In genomic region chr22:21054046-21054713, GRCh38 we compare ENCODE assay signal across 27 cellular contexts. TPM values are rescaled to one million over a fixed set of nuclear protein-coding genes. Genes with fewer than 3 reads are reported as not detected.
DNase-seq lines count a peak whose midpoint lies in the region; ATAC-seq, FAIRE-seq and TF ChIP-seq lines count a peak whose summit lies in the region.
"Had no signal": no experiment of that assay in that cellular context is flagged by ENCODE, and none has a peak within 500 bp of the region (broad histone marks: within the 10 kb centered on the region; RNA-seq: fewer than 3 reads in every experiment).

No MANE protein-coding gene starts in this region.

- peaks cover 23 to 72% of the 10 kb centered on the region in 2 experiments; a peak in 4 of 5 replicates for H3K27me3 ChIP-seq in K562 (ENCODE audit: control insufficient read depth in 2 of 2, insufficient read depth in 2 of 2, low read length in 2 of 2)
- no peaks in the 10 kb centered on the region for H3K27me3 ChIP-seq in ovary
- H3K27me3 ChIP-seq: SJCRH30 had no signal

- peaks cover 26 to 40% of the 10 kb centered on the region in 2 experiments for H3K4me1 ChIP-seq in K562 (replicated peaks in 1 of 2; ENCODE audit: control insufficient read depth in 2 of 2, insufficient read depth in 2 of 2, low read length in 2 of 2)
- H3K4me1 ChIP-seq in kidney (ENCODE audit: control insufficient read depth in 1 of 2, insufficient read depth in 1 of 2, low read depth in 1 of 2, low read length in 2 of 2): no peaks in the 10 kb centered on the region
- H3K4me1 ChIP-seq in ovary (ENCODE audit: insufficient read depth): no peaks in the 10 kb centered on the region

- peak overlapping the region in 1 of 2 experiments; percentile 75; a peak in 1 of 4 replicates for H3K9ac ChIP-seq in K562 (ENCODE audit: insufficient read depth in 1 of 2, low read depth in 2 of 2, low read length in 2 of 2)
- no peak overlapping the region for H3K9ac ChIP-seq in kidney (ENCODE audit: low read length in 2 of 2)
- H3K9ac ChIP-seq: KMS-11 had no signal

- WGBS in K562 (ENCODE audit: insufficient coverage, low coverage, missing lambda C conversion rate): 30% methylated on average over 15 of the region's 15 CpGs
- 85 to 91% (median 91%) methylated on average over 15 of the region's 15 CpGs for WGBS in ovary, 3 donors

- TF ChIP-seq RAD21 in K562 (CRISPR knock-in tag; conservative IDR thresholded peaks at IDR 0.05 in 1 of 2, IDR thresholded peaks at IDR 0.05 in 1 of 2): no peak

- H3K4me3 ChIP-seq in K562 (no peak overlapping the region), kidney (ENCODE audit: low read length in 2 of 2) (no peak overlapping the region), ovary (no peak overlapping the region)
- H3K4me3 ChIP-seq: PC-9, SJCRH30 had no signal

- intact Hi-C loops in K562 (cut with micrococcal nuclease) (no loop called here), kidney (cut with DNase I) (no loop called here), ovary (cut with DNase I) (no loop called here)

- H3K9me3 ChIP-seq in K562 (replicated peaks; ENCODE audit: control insufficient read depth, insufficient read depth, low read depth, low read length) (no peaks in the 10 kb centered on the region), kidney (ENCODE audit: control insufficient read depth in 1 of 2, low read length in 2 of 2) (no peaks in the 10 kb centered on the region), ovary (no peaks in the 10 kb centered on the region)
- H3K9me3 ChIP-seq: SJCRH30 had no signal

- no peak for FAIRE-seq in K562 (lab: Jason Lieb, UNC)
- no peak for FAIRE-seq in kidney (lab: Jason Lieb, UNC)
- no peak for FAIRE-seq in urothelium cell line (lab: Jason Lieb, UNC)
- FAIRE-seq: GM19239 had no signal

- 0 out of 6 replicates have a peak, but pooled peaks of 1 of the 3 experiments have one; percentile 1 for TF ChIP-seq CTCF in K562 (IDR thresholded peaks at IDR 0.05 in 2 of 3, conservative IDR thresholded peaks at IDR 0.05 in 1 of 3; ENCODE audit: insufficient read depth in 2 of 3, low read depth in 1 of 3, low read length in 3 of 3)
- TF ChIP-seq CTCF in kidney (IDR thresholded peaks at IDR 0.05; ENCODE audit: borderline replicate concordance, extremely low read depth, insufficient read depth): no peak
- no peak for TF ChIP-seq CTCF in ovary (IDR thresholded peaks at IDR 0.05)

- H3K27ac ChIP-seq in K562 (ENCODE audit: extremely low read depth, low read depth, low read length) (no peak overlapping the region), kidney (ENCODE audit: low read depth in 2 of 2, low read length in 2 of 2) (no peak overlapping the region), ovary (no peak overlapping the region)
- H3K27ac ChIP-seq: KMS-11, PC-9, SJCRH30 had no signal

- H3K79me2 ChIP-seq in K562 (ENCODE audit: control insufficient read depth, insufficient read depth, low read length): no peaks in the 10 kb centered on the region

- TF ChIP-seq POLR2A in K562 (conservative IDR thresholded peaks at IDR 0.05) (no peak), ovary (IDR thresholded peaks at IDR 0.05) (no peak)

- CTCF ChIA-PET in K562 (lab: Yijun Ruan, JAX; ENCODE audit: low intra/inter-chr PET ratio): no interaction called here

- in situ Hi-C loops in K562 (cut with MboI): no loop called here

- DNase-seq in D341Med (ENCODE audit: low spot score): peak; percentile 20
- no peak for DNase-seq in K562 (ENCODE audit: extremely low read depth in 1 of 4, low spot score in 3 of 4)
- DNase-seq in kidney: peak; percentile 39
- DNase-seq in ovary: no peak
- DNase-seq in urothelium cell line (ENCODE audit: low spot score): no peak
- DNase-seq in anterior cingulate cortex (lab: John Stamatoyannopoulos, UW): no peak
- DNase-seq: Calu3; CD8-positive, alpha-beta memory T cell; H9; HFFc6; MM.1S; NCI-H1417; NCI-H1694; NCI-H2029 treated with DMSO at 0.1 percent for 48 hours; NCI-H446 treated with DMSO at 0.1 percent for 48 hours; NCI-H526; NCI-H82; PC-9; SJCRH30 had no signal

- POLR2A ChIA-PET in K562 (lab: Yijun Ruan, JAX): interaction anchor here (0.6 to 6.1 kb wide), 10 partner anchors 9 to 840 kb away, joined by 3 to 54 read pairs (median 4); partner anchors contain the start of gene LRRC74B

- H2AFZ ChIP-seq in K562 (ENCODE audit: low read depth, low read length): no peak overlapping the region
- H2AFZ ChIP-seq: PC-9 had no signal

- ATAC-seq in K562: no peak
- no peak for ATAC-seq in GM21447 (IDR thresholded peaks at IDR 0.05; ENCODE audit: unreplicated experiment)
- ATAC-seq: Right ventricle myocardium inferior, SK-N-SH treated with all-trans-retinoic acid at 6 μM for 48 hours had no signal

- BruUV-seq in K562 (replicated peaks; lab: Mats Ljungman, UMichigan): no TSS peak

- H3K9me1 ChIP-seq in K562 (ENCODE audit: control insufficient read depth, insufficient read depth, low read length): peaks cover 15% of the 10 kb centered on the region

- no peak overlapping the region for H3K4me2 ChIP-seq in K562 (ENCODE audit: insufficient read depth, low read length)
- H3K4me2 ChIP-seq: KMS-11, PC-9 had no signal

- peaks cover 37% of the 10 kb centered on the region; the same call in 1 of the 2 replicates for H4K20me1 ChIP-seq in K562 (replicated peaks; ENCODE audit: control insufficient read depth, insufficient read depth, low read length)

- TF ChIP-seq EP300 in K562 (IDR thresholded peaks at IDR 0.05; ENCODE audit: low read length) (no peak), ovary (IDR thresholded peaks at IDR 0.05) (no peak)

- H3K36me3 ChIP-seq in K562 (ENCODE audit: control insufficient read depth, insufficient read depth, low read length) (no peaks in the 10 kb centered on the region), kidney (ENCODE audit: control insufficient read depth in 1 of 2, insufficient read depth in 2 of 2, low read length in 2 of 2) (no peaks in the 10 kb centered on the region), ovary (no peaks in the 10 kb centered on the region)
- H3K36me3 ChIP-seq: SJCRH30 had no signal

RNA-seq across cellular contexts. Expression of gene LRRC74B, which starts 8.4 kb away (rescaled TPM):
- total RNA-seq in K562 (2011; cell fraction: chromatin; rRNA removed; ENCODE audit: low replicate concordance): 0.16 and 0.28 TPM in 2 replicates
- 0.26 TPM in 1 of 2 replicates, not detected in the other for total RNA-seq in K562 (2011; cell fraction: nucleolus; rRNA removed)
- total RNA-seq in K562 (2011; cell fraction: nucleoplasm; rRNA removed): not detected in 2 replicates
- not detected in 2 replicates for total RNA-seq in K562 (2014; rRNA removed)
- total RNA-seq in K562 (2014; rRNA removed; fragmentation: Illumina TruSeq; extraction: Trizol): not detected in 2 replicates
- not detected in 2 replicates for total RNA-seq in K562 (2015; rRNA removed; fragmentation: Illumina TruSeq; extraction: Trizol)
- total RNA-seq in K562 (2021): not detected in 2 replicates
- not detected in 2 replicates for polyA plus RNA-seq in K562 (2011; rRNA removed)
- polyA plus RNA-seq in K562 (2011; cell fraction: cytosol; rRNA removed): 0.01 TPM in 2 replicates
- polyA plus RNA-seq in K562 (2011; cell fraction: nucleus; rRNA removed): 0.03 and 0.11 TPM in 2 replicates
- polyA plus RNA-seq in K562 (2012): 0.21 TPM in 1 of 2 replicates, not detected in the other
- polyA plus RNA-seq in K562 (2014; fragmentation: Illumina TruSeq; extraction: Trizol): not detected in 2 replicates
- polyA plus RNA-seq in K562 (2014; fragmentation: Nextera tagmentation; extraction: Ambion mirVana): not detected
- polyA plus RNA-seq in K562 (2014; rRNA removed): 0.04 TPM in 1 of 2 replicates, not detected in the other
- not detected in 2 replicates for polyA minus RNA-seq in K562 (2011; rRNA and poly(A)+ RNA removed)
- polyA minus RNA-seq in K562 (2011; cell fraction: cytosol; rRNA and poly(A)+ RNA removed): not detected in 2 replicates
- polyA minus RNA-seq in K562 (2011; cell fraction: nucleus; rRNA and poly(A)+ RNA removed): not detected in 2 replicates
- total RNA-seq in kidney: not detected
- not detected for polyA plus RNA-seq in kidney (ENCODE audit: insufficient read depth, low read depth, low replicate concordance)
- total RNA-seq in ovary: 1 to 10 TPM in 2 of 7 donors, under 1 TPM in 2, not detected in 3; 0.25 to 3.0 (median 0.77) TPM
- under 1 TPM; 0.02 to 0.03 TPM for polyA plus RNA-seq in ovary
- total RNA-seq: A673; Calu3; CD8-positive, alpha-beta memory T cell; H9; HFFc6; PC-9; Right ventricle myocardium inferior; SJCRH30 had no signal
- polyA plus RNA-seq: CD14-positive monocyte; CD8-positive, alpha-beta memory T cell had no signal

RNA-seq across cellular contexts. Expression of gene SLC7A4, which starts 21.8 kb away (rescaled TPM):
- total RNA-seq in K562 (2011; cell fraction: chromatin; rRNA removed; ENCODE audit: low replicate concordance): not detected in 2 replicates
- not detected in 2 replicates for total RNA-seq in K562 (2011; cell fraction: nucleolus; rRNA removed)
- total RNA-seq in K562 (2011; cell fraction: nucleoplasm; rRNA removed): not detected in 2 replicates
- not detected in 2 replicates for total RNA-seq in K562 (2014; rRNA removed)
- total RNA-seq in K562 (2014; rRNA removed; fragmentation: Illumina TruSeq; extraction: Trizol): not detected in 2 replicates
- not detected in 2 replicates for total RNA-seq in K562 (2015; rRNA removed; fragmentation: Illumina TruSeq; extraction: Trizol)
- total RNA-seq in K562 (2021): not detected in 2 replicates
- not detected in 2 replicates for polyA plus RNA-seq in K562 (2011; rRNA removed)
- polyA plus RNA-seq in K562 (2011; cell fraction: cytosol; rRNA removed): 0.07 TPM in 1 of 2 replicates, not detected in the other
- polyA plus RNA-seq in K562 (2011; cell fraction: nucleus; rRNA removed): not detected in 2 replicates
- polyA plus RNA-seq in K562 (2012): 0.03 and 0.14 TPM in 2 replicates
- polyA plus RNA-seq in K562 (2014; fragmentation: Illumina TruSeq; extraction: Trizol): not detected in 2 replicates
- not detected for polyA plus RNA-seq in K562 (2014; fragmentation: Nextera tagmentation; extraction: Ambion mirVana)
- not detected in 2 replicates for polyA plus RNA-seq in K562 (2014; rRNA removed)
- polyA minus RNA-seq in K562 (2011; rRNA and poly(A)+ RNA removed): not detected in 2 replicates
- polyA minus RNA-seq in K562 (2011; cell fraction: cytosol; rRNA and poly(A)+ RNA removed): not detected in 2 replicates
- not detected in 2 replicates for polyA minus RNA-seq in K562 (2011; cell fraction: nucleus; rRNA and poly(A)+ RNA removed)
- 0.57 TPM for total RNA-seq in kidney
- 1.2 TPM for polyA plus RNA-seq in kidney (ENCODE audit: insufficient read depth, low read depth, low replicate concordance)
- total RNA-seq in ovary: 1 to 10 TPM in 1 of 7 donors, under 1 TPM in 4, not detected in 2; 0.23 to 4.8 (median 0.61) TPM
- polyA plus RNA-seq in ovary: under 1 TPM; 0.16 to 0.30 TPM
- total RNA-seq: A673, PC-9, RPMI7951, SJCRH30 had no signal
- polyA plus RNA-seq: CD14-positive monocyte had no signal

RNA-seq across cellular contexts. Expression of gene P2RX6, which starts 39.2 kb away (rescaled TPM):
- 8.3 and 26.4 TPM in 2 replicates for total RNA-seq in K562 (2011; cell fraction: chromatin; rRNA removed; ENCODE audit: low replicate concordance)
- 15.5 and 19.3 TPM in 2 replicates for total RNA-seq in K562 (2011; cell fraction: nucleolus; rRNA removed)
- 13.6 and 14.4 TPM in 2 replicates for total RNA-seq in K562 (2011; cell fraction: nucleoplasm; rRNA removed)
- total RNA-seq in K562 (2014; rRNA removed) (1.5 and 1.9 TPM in 2 replicates), K562 (2014; rRNA removed; fragmentation: Illumina TruSeq; extraction: Trizol) (0.77 and 1.0 TPM in 2 replicates), K562 (2015; rRNA removed; fragmentation: Illumina TruSeq; extraction: Trizol) (1.6 and 1.7 TPM in 2 replicates), K562 (2021) (2.3 and 2.7 TPM in 2 replicates), kidney (1.0 TPM), ovary (1 to 10 TPM in 4 of 7 donors, under 1 TPM in 3; 0.69 to 1.6 (median 1.0) TPM)
- polyA plus RNA-seq in K562 (2011; rRNA removed) (1.2 and 1.5 TPM in 2 replicates), K562 (2014; fragmentation: Illumina TruSeq; extraction: Trizol) (1.3 and 1.5 TPM in 2 replicates), K562 (2014; fragmentation: Nextera tagmentation; extraction: Ambion mirVana) (under 1 TPM in 1 of 2 experiments, not detected in 1; 0.01 TPM), K562 (2014; rRNA removed) (3.7 and 3.9 TPM in 2 replicates), kidney (ENCODE audit: insufficient read depth, low read depth, low replicate concordance) (1.6 TPM), ovary (1 to 10 TPM in 1 of 2 donors, under 1 TPM in 1; 0.47 to 1.3 TPM)
- polyA plus RNA-seq in K562 (2011; cell fraction: cytosol; rRNA removed): 1.4 and 2.2 TPM in 2 replicates
- polyA plus RNA-seq in K562 (2011; cell fraction: nucleus; rRNA removed): 16.2 and 34.8 TPM in 2 replicates
- polyA plus RNA-seq in K562 (2012): 4.7 and 7.9 TPM in 2 replicates
- polyA minus RNA-seq in K562 (2011; rRNA and poly(A)+ RNA removed): 1.6 and 2.5 TPM in 2 replicates
- 1.0 TPM in 1 of 2 replicates, not detected in the other for polyA minus RNA-seq in K562 (2011; cell fraction: cytosol; rRNA and poly(A)+ RNA removed)
- 5.6 and 7.5 TPM in 2 replicates for polyA minus RNA-seq in K562 (2011; cell fraction: nucleus; rRNA and poly(A)+ RNA removed)
- total RNA-seq: H9 had no signal
- polyA plus RNA-seq: CD14-positive monocyte had no signal

RNA-seq across cellular contexts. Expression of gene THAP7, which starts 52.3 kb away (rescaled TPM):
- 90.2 and 332 TPM in 2 replicates for total RNA-seq in K562 (2011; cell fraction: chromatin; rRNA removed; ENCODE audit: low replicate concordance)
- total RNA-seq in K562 (2011; cell fraction: nucleolus; rRNA removed): 398 and 463 TPM in 2 replicates
- 158 and 211 TPM in 2 replicates for total RNA-seq in K562 (2011; cell fraction: nucleoplasm; rRNA removed)
- total RNA-seq in K562 (2014; rRNA removed) (245 and 323 TPM in 2 replicates), K562 (2014; rRNA removed; fragmentation: Illumina TruSeq; extraction: Trizol) (32.0 and 35.6 TPM in 2 replicates), K562 (2015; rRNA removed; fragmentation: Illumina TruSeq; extraction: Trizol) (120 and 129 TPM in 2 replicates), K562 (2021) (169 and 183 TPM in 2 replicates), kidney (25.5 TPM), ovary (10 to 100 TPM; 27.5 to 54.0 (median 39.3) TPM)
- polyA plus RNA-seq in K562 (2011; rRNA removed) (75.4 and 94.6 TPM in 2 replicates), K562 (2014; fragmentation: Illumina TruSeq; extraction: Trizol) (84.1 and 121 TPM in 2 replicates), K562 (2014; fragmentation: Nextera tagmentation; extraction: Ambion mirVana) (10 to 100 TPM in 1 of 2 experiments, 1 to 10 TPM in 1; 7.9 to 33.1 TPM), K562 (2014; rRNA removed) (263 and 266 TPM in 2 replicates), kidney (ENCODE audit: insufficient read depth, low read depth, low replicate concordance) (44.1 TPM), ovary (10 to 100 TPM in 1 of 2 donors, 1 to 10 TPM in 1; 7.8 to 54.9 TPM)
- polyA plus RNA-seq in K562 (2011; cell fraction: cytosol; rRNA removed): 137 and 308 TPM in 2 replicates
- 202 and 335 TPM in 2 replicates for polyA plus RNA-seq in K562 (2011; cell fraction: nucleus; rRNA removed)
- 114 and 118 TPM in 2 replicates for polyA plus RNA-seq in K562 (2012)
- 39.0 and 48.5 TPM in 2 replicates for polyA minus RNA-seq in K562 (2011; rRNA and poly(A)+ RNA removed)
- 53.5 and 55.4 TPM in 2 replicates for polyA minus RNA-seq in K562 (2011; cell fraction: cytosol; rRNA and poly(A)+ RNA removed)
- polyA minus RNA-seq in K562 (2011; cell fraction: nucleus; rRNA and poly(A)+ RNA removed): 261 and 385 TPM in 2 replicates

Comparison
In these comparisons a context has a peak if more than half of its experiments do, and no peak if none do; other contexts are left out.
1. DNase-seq: peak in D341Med (single experiment) and kidney (single experiment); none in K562 (0 of 4), ovary (0 of 5), urothelium cell line (single experiment) and anterior cingulate cortex (0 of 58).